In genomic region chr15:74133071-74133702, GRCh38 we compare ENCODE assay signal across 1 cellular context.
TF ChIP-seq lines count a peak whose summit lies in the region.

No MANE protein-coding gene starts in this region.

TF ChIP-seq in HCT116, 20 proteins besides CTCF, POLR2A, EP300 and RAD21 (continued from another document):
- no peak for TF ChIP-seq REST (IDR thresholded peaks at IDR 0.05; ENCODE audit: low read depth)
- no peak for TF ChIP-seq TCF7L2 (IDR thresholded peaks at IDR 0.05; ENCODE audit: borderline replicate concordance, extremely low read depth, insufficient read depth, insufficient read length)
- no peak for TF ChIP-seq YY1 (IDR thresholded peaks at IDR 0.05; ENCODE audit: extremely low read depth, insufficient replicate concordance, low read depth, low read length)
- no peak for TF ChIP-seq ZFX (IDR thresholded peaks at IDR 0.05)
- no peak for TF ChIP-seq CBX3 (IDR thresholded peaks at IDR 0.05; ENCODE audit: low read depth)
- no peak for TF ChIP-seq EZH2phosphoT487 (IDR thresholded peaks at IDR 0.05; ENCODE audit: borderline replicate concordance)
- no peak for TF ChIP-seq SIN3A (IDR thresholded peaks at IDR 0.05; ENCODE audit: low read depth)
- TF ChIP-seq MAX (IDR thresholded peaks at IDR 0.05): no peak
- TF ChIP-seq POLR2AphosphoS5 (IDR thresholded peaks at IDR 0.05; ENCODE audit: low read depth, low read length): no peak
- no peak for TF ChIP-seq CEBPB (IDR thresholded peaks at IDR 0.05; ENCODE audit: low read depth)
- no peak for TF ChIP-seq ATF3 (IDR thresholded peaks at IDR 0.05)
- TF ChIP-seq SRF (IDR thresholded peaks at IDR 0.05; ENCODE audit: low read depth): no peak
- TF ChIP-seq JUND (IDR thresholded peaks at IDR 0.05): no peak
- no peak for TF ChIP-seq ZBTB33 (IDR thresholded peaks at IDR 0.05; ENCODE audit: extremely low read depth, insufficient replicate concordance, low read length)
- no peak for TF ChIP-seq SP1 (IDR thresholded peaks at IDR 0.05; ENCODE audit: low read depth)
- TF ChIP-seq FOSL1 (IDR thresholded peaks at IDR 0.05; ENCODE audit: low read depth): no peak
- no peak for TF ChIP-seq ZNF274 (IDR thresholded peaks at IDR 0.05; ENCODE audit: low read depth, low read length)
